In the genomic region with DNA sequence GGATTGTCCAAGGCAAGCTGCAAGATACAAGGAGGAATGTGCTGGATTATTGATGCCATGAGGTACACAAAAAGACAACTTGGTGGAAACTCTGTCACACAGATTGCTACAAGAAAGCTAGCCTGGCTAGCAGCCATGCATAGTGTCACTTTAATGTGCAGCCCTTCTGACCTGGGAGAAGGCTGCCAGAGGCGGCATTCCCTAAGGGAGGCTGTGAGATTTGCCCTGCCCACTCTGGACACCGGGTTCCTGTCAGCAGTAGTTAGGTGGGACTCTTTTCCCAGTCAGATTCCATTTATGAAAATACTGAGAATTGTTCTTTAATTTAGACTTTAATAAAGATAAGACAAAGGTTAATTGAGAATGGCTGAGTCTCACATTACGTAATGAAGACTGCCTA, we compare ENCODE assay signal across 28 cellular contexts. TPM values are rescaled to one million over a fixed set of nuclear protein-coding genes. Genes with fewer than 3 reads are reported as not detected.
"Had no signal": no experiment of that assay in that cellular context is flagged by ENCODE, and none has a peak within 500 bp of the region (broad histone marks: within the 10 kb centered on the region; RNA-seq: fewer than 3 reads in every experiment).

No MANE protein-coding gene starts in this region.

- H3K27ac ChIP-seq: neutrophil, pancreas, prostate gland, right atrium auricular region, right lobe of liver, sigmoid colon, stomach, thoracic aorta, thyroid gland, tibial nerve, upper lobe of left lung, vagina had no signal

- H3K36me3 ChIP-seq: neutrophil, pancreas, prostate gland, right atrium auricular region, right lobe of liver, sigmoid colon, stomach, thoracic aorta, thyroid gland, tibial nerve, upper lobe of left lung, vagina had no signal

- ATAC-seq: natural killer cell treated with Interleukin-12 subunit alpha and Interleukin-12 subunit beta and Interleukin-15 and Interleukin-18, amount 100 ng/mL, for 72 hours; pancreas; right lobe of liver; stimulated activated effector memory CD8-positive, alpha-beta T cell treated with anti-CD3 and anti-CD28 coated beads, Interleukin-12 subunit alpha, Interleukin-12 subunit beta, amount 100 ng/mL, for 72 hours; stimulated activated naive B cell treated with anti-CD40 and anti-IgM and Interleukin-4, amounts not matched to agents 10 μg/mL and 1 μg/mL and 100 μg/mL, for 72 hours had no signal

- H3K4me1 ChIP-seq: pancreas, prostate gland, right atrium auricular region, right lobe of liver, sigmoid colon, stomach, thyroid gland, tibial nerve, vagina had no signal

- H3K4me3 ChIP-seq: pancreas, prostate gland, right atrium auricular region, right lobe of liver, sigmoid colon, stomach, thoracic aorta, thyroid gland, tibial nerve, upper lobe of left lung, vagina had no signal

- DNase-seq: nephron progenitor cell; nucleus accumbens; pancreas; retina; right lobe of liver; sigmoid colon; small intestine; stimulated activated CD4-positive, alpha-beta T cell treated with anti-CD3 and anti-CD28 coated beads, Interleukin-15, amount 100 ng/mL, for 24 hours; stimulated activated CD4-positive, alpha-beta T cell treated with anti-CD3 and anti-CD28 coated beads, Interleukin-2, amount 100 ng/mL, for 24 hours; stimulated activated CD4-positive, alpha-beta T cell treated with anti-CD3 and anti-CD28 coated beads, Interleukin-2, amount 100 ng/mL, for 48 hours; stimulated activated CD4-positive, alpha-beta T cell treated with anti-CD3 and anti-CD28 coated beads, Interleukin-4, amount 100 ng/mL, for 24 hours; stimulated activated naive B cell treated with anti-CD40 and anti-IgM and Interleukin-4, amounts not matched to agents 10 μg/mL and 1 μg/mL and 100 μg/mL, for 72 hours; stimulated activated naive CD4-positive, alpha-beta T cell treated with Interleukin-2 at 50 U/mL for 16 hours; stomach; thyroid gland; trophoblast cell; upper lobe of left lung had no signal

- H3K27me3 ChIP-seq: pancreas, right atrium auricular region, right lobe of liver, thyroid gland, upper lobe of left lung, vagina had no signal

- FAIRE-seq: pancreas, small intestine, urothelium cell line had no signal

- H3K9me3 ChIP-seq: neutrophil, pancreas, prostate gland, right atrium auricular region, right lobe of liver, sigmoid colon, thoracic aorta, thyroid gland, tibial nerve, upper lobe of left lung, vagina had no signal

RNA-seq across cellular contexts. Expression of gene SYT6, which starts 47.8 kb away (rescaled TPM):
- total RNA-seq: natural killer cell treated with Interleukin-12 subunit alpha and Interleukin-12 subunit beta and Interleukin-15 and Interleukin-18, amount 100 ng/mL, for 72 hours; osteocyte; pulmonary artery endothelial cell; right atrium auricular region; right lobe of liver; vagina had no signal
